16 cellular contexts compared by ENCODE assay signal in genomic region chr1:162236201-162236600, GRCh38.
"Had no signal": no experiment of that assay in that cellular context is flagged by ENCODE, and none has a peak within 500 bp of the region (broad histone marks: within the 10 kb centered on the region; RNA-seq: fewer than 3 reads in every experiment).

No MANE protein-coding gene starts in this region.

- DNase-seq: activated CD4-positive, alpha-beta T cell treated with anti-CD3 and anti-CD28 coated beads for 1 hour; activated CD4-positive, alpha-beta T cell treated with anti-CD3 and anti-CD28 coated beads, Interleukin-2, amount 50 U/mL, for 48 hours; activated naive CD4-positive, alpha-beta T cell treated with anti-CD3 and anti-CD28 coated beads, Interleukin-2, amount 10 ng/mL, durations not matched to agents 7 days and 5 days; activated T-cell treated with anti-CD3 and anti-CD28 coated beads, Interleukin-2, amount 50 U/mL, for 1 hour; mesenchymal stem cell; natural killer cell; occipital lobe; T-helper 1 cell; T1000 had no signal

- H3K9me3 ChIP-seq: ascending aorta, right atrium auricular region had no signal

- H3K4me1 ChIP-seq: ascending aorta had no signal

- H3K9me3 Mint-ChIP-seq: activated naive CD4-positive, alpha-beta T cell treated with anti-CD3 and anti-CD28 coated beads, Interleukin-2, amount 10 ng/mL, durations not matched to agents 7 days and 5 days; natural killer cell; stimulated activated naive CD8-positive, alpha-beta T cell treated with anti-CD3 and anti-CD28 coated beads, Interleukin-15, Interleukin-2, amounts not matched to agents 100 ng/mL and 50 ng/mL, for 24 hours had no signal

- FAIRE-seq: keratinocyte had no signal

- H3K4me3 Mint-ChIP-seq: activated naive CD4-positive, alpha-beta T cell treated with anti-CD3 and anti-CD28 coated beads, Interleukin-2, amount 10 ng/mL, durations not matched to agents 7 days and 5 days; natural killer cell; stimulated activated naive CD8-positive, alpha-beta T cell treated with anti-CD3 and anti-CD28 coated beads, Interleukin-15, Interleukin-2, amounts not matched to agents 100 ng/mL and 50 ng/mL, for 24 hours had no signal

- H3K4me1 Mint-ChIP-seq: activated naive CD4-positive, alpha-beta T cell treated with anti-CD3 and anti-CD28 coated beads, Interleukin-2, amount 10 ng/mL, durations not matched to agents 7 days and 5 days; natural killer cell had no signal

- H3K4me3 ChIP-seq: ascending aorta, coronary artery, right atrium auricular region, smooth muscle cell had no signal

- H3K36me3 ChIP-seq: ascending aorta, right atrium auricular region had no signal

- H3K27ac ChIP-seq: ascending aorta, coronary artery, right atrium auricular region had no signal

- H3K4me2 ChIP-seq: smooth muscle cell had no signal

- ATAC-seq: esophagus mucosa had no signal

- H3K36me3 Mint-ChIP-seq: activated naive CD4-positive, alpha-beta T cell treated with anti-CD3 and anti-CD28 coated beads, Interleukin-2, amount 10 ng/mL, durations not matched to agents 7 days and 5 days; natural killer cell had no signal

- H3K27me3 ChIP-seq: ascending aorta, right atrium auricular region had no signal

- H3K27ac Mint-ChIP-seq: activated naive CD4-positive, alpha-beta T cell treated with anti-CD3 and anti-CD28 coated beads, Interleukin-2, amount 10 ng/mL, durations not matched to agents 7 days and 5 days; natural killer cell; stimulated activated naive CD8-positive, alpha-beta T cell treated with anti-CD3 and anti-CD28 coated beads, Interleukin-15, Interleukin-2, amounts not matched to agents 100 ng/mL and 50 ng/mL, for 24 hours had no signal
